1 cellular context compared by ENCODE assay signal in genomic region chr18:2921778-2922177, GRCh38.
TF ChIP-seq lines count a peak whose summit lies in the region.

No MANE protein-coding gene starts in this region.

TF ChIP-seq in GM23338, 12 proteins besides CTCF, POLR2A, EP300 and RAD21 (continued from another document):
- no peak for TF ChIP-seq ZNF462 (CRISPR knock-in tag; IDR thresholded peaks at IDR 0.05)
- TF ChIP-seq NANOG (IDR thresholded peaks at IDR 0.05; ENCODE audit: borderline replicate concordance) = no peak
- TF ChIP-seq CREB1 (CRISPR knock-in tag; IDR thresholded peaks at IDR 0.05; ENCODE audit: low read depth) = no peak
- no peak for TF ChIP-seq POLR2AphosphoS5 (IDR thresholded peaks at IDR 0.05; ENCODE audit: low read depth)
- no peak for TF ChIP-seq STAT1 (IDR thresholded peaks at IDR 0.05; ENCODE audit: unreplicated experiment)
- TF ChIP-seq JUNB (IDR thresholded peaks at IDR 0.05; ENCODE audit: unreplicated experiment) = no peak
